8 cellular contexts compared by ENCODE assay signal in genomic region chr1:234373938-234374240, GRCh38. TPM values are rescaled to one million over a fixed set of nuclear protein-coding genes. Genes with fewer than 3 reads are reported as not detected.
DNase-seq lines count a peak whose midpoint lies in the region; ATAC-seq and TF ChIP-seq lines count a peak whose summit lies in the region.

No MANE protein-coding gene starts in this region.

- peak overlapping the region; percentile 75 for H3K4me3 ChIP-seq in BLaER1
- peak overlapping the region; percentile 81 for H3K4me3 ChIP-seq in LNCaP clone FGC (ENCODE audit: low read depth, low read length)
- peak overlapping the region; percentile 93 for H3K4me3 ChIP-seq in endocrine pancreas (ENCODE audit: control insufficient read depth, insufficient read depth, low read length)
- H3K4me3 ChIP-seq in neural cell (ENCODE audit: low read length) = peak overlapping the region; percentile 74

- H3K36me3 ChIP-seq in BLaER1 (peaks cover 39% of the 10 kb centered on the region), endocrine pancreas (ENCODE audit: control insufficient read depth, insufficient read depth, low read length) (no peaks in the 10 kb centered on the region), neural cell (ENCODE audit: insufficient read depth, low read length) (peaks cover 5% of the 10 kb centered on the region)

- no peaks in the 10 kb centered on the region for H3F3A ChIP-seq in neural cell (ENCODE audit: insufficient read depth, low read length, poor library complexity, severe bottlenecking)

- peak overlapping the region; percentile 91 for H3K27ac ChIP-seq in BLaER1
- H3K27ac ChIP-seq in neural cell (ENCODE audit: low read length) = peak overlapping the region; percentile 84

- H3K9ac ChIP-seq in BLaER1 (peak overlapping the region; percentile 87), endocrine pancreas (ENCODE audit: control insufficient read depth, insufficient read depth, low read length) (peak overlapping the region; percentile 90), neural cell (ENCODE audit: low read length) (peak overlapping the region; percentile 84)

- H3K9me3 ChIP-seq in BLaER1 = no peaks in the 10 kb centered on the region
- H3K9me3 ChIP-seq in endocrine pancreas (ENCODE audit: control insufficient read depth, low read length) = no peaks in the 10 kb centered on the region
- H3K9me3 ChIP-seq in neural cell (ENCODE audit: low read length) = no peaks in the 10 kb centered on the region

- no peak for TF ChIP-seq EP300 in neural cell (conservative IDR thresholded peaks at IDR 0.05; ENCODE audit: poor library complexity, severe bottlenecking)

- H4K20me1 ChIP-seq in BLaER1 (no peaks in the 10 kb centered on the region), neural cell (ENCODE audit: insufficient read depth) (no peaks in the 10 kb centered on the region)

- peak overlapping the region; percentile 90 for H3K4me2 ChIP-seq in BLaER1
- peak overlapping the region; percentile 85 for H3K4me2 ChIP-seq in neural cell (ENCODE audit: low read length)

- H3K27me3 ChIP-seq in BLaER1 (no peaks in the 10 kb centered on the region), endocrine pancreas (ENCODE audit: control insufficient read depth, insufficient read depth, low read length) (no peaks in the 10 kb centered on the region), neural cell (ENCODE audit: insufficient read depth, low read depth, low read length) (no peaks in the 10 kb centered on the region)

- H2AFZ ChIP-seq in neural cell (ENCODE audit: low read depth, low read length) = peak overlapping the region; percentile 94

- H3K79me2 ChIP-seq in neural cell (replicated peaks; ENCODE audit: insufficient read depth, low read length) = peaks cover 4% of the 10 kb centered on the region

- TF ChIP-seq CTCF in LNCaP clone FGC (IDR thresholded peaks at IDR 0.05; ENCODE audit: control insufficient read depth, extremely low read depth, insufficient read depth) (no peak), neural cell (IDR thresholded peaks at IDR 0.05; ENCODE audit: poor library complexity, severe bottlenecking) (no peak)

- no peaks in the 10 kb centered on the region for H3K9me2 ChIP-seq in neural cell (ENCODE audit: insufficient read depth, low read length)

- H3K4me1 ChIP-seq in BLaER1 = peaks cover 23% of the 10 kb centered on the region
- H3K4me1 ChIP-seq in endocrine pancreas (ENCODE audit: control insufficient read depth, insufficient read depth, low read length) = peaks cover 6% of the 10 kb centered on the region

- TF ChIP-seq RAD21 in neural cell (conservative IDR thresholded peaks at IDR 0.05) = no peak

- ATAC-seq in GM21390 (IDR thresholded peaks at IDR 0.05; ENCODE audit: unreplicated experiment) = peak; percentile 13

- DNase-seq in LNCaP clone FGC (ENCODE audit: low read depth) (no peak), iPS-NIHi7 (ENCODE audit: extremely low spot score) (no peak), NCI-H2171 (lab: John Stamatoyannopoulos, UW) (no peak)
- DNase-seq in stimulated activated CD4-positive, alpha-beta T cell treated with anti-CD3 and anti-CD28 coated beads, Interleukin-4, amount 100 ng/mL, for 1 hour = no peak

TF ChIP-seq in neural cell, 6 proteins besides CTCF, POLR2A, EP300 and RAD21:
- TF ChIP-seq POLR2AphosphoS5 (IDR thresholded peaks at IDR 0.05) = no peak
- TF ChIP-seq TAF1 (IDR thresholded peaks at IDR 0.05; ENCODE audit: low read depth) = no peak
- no peak for TF ChIP-seq EZH2 (IDR thresholded peaks at IDR 0.05; ENCODE audit: borderline replicate concordance, insufficient read depth, low read length, poor library complexity, severe bottlenecking)
- no peak for TF ChIP-seq SMC3 (conservative IDR thresholded peaks at IDR 0.05; ENCODE audit: poor library complexity)
- no peak for TF ChIP-seq MXI1 (conservative IDR thresholded peaks at IDR 0.05; ENCODE audit: poor library complexity, severe bottlenecking)
- no peak for TF ChIP-seq REST (IDR thresholded peaks at IDR 0.05; ENCODE audit: borderline replicate concordance)

RNA-seq across cellular contexts. Expression of gene COA6, which starts 0.6 kb away (rescaled TPM):
- polyA plus RNA-seq in neural cell = 42.6 and 48.3 TPM in 2 replicates
- 20.0 and 20.8 TPM in 2 replicates for polyA minus RNA-seq in neural cell
